ENCODE assay signal across 8 cellular contexts in genomic region chr17:27526603-27527002, GRCh38.
A peak's percentile ranks its signal among the peaks of the same experiment; 100 is the strongest.
DNase-seq lines count a peak whose midpoint lies in the region; ATAC-seq and TF ChIP-seq lines count a peak whose summit lies in the region.

No MANE protein-coding gene starts in this region.

- TF ChIP-seq POLR2A in NB4 (IDR thresholded peaks at IDR 0.05; ENCODE audit: extremely low read depth, insufficient read length) = no peak

- no peaks in the 10 kb centered on the region for H3K36me3 Mint-ChIP-seq in neural crest cell (ENCODE audit: low read depth)

- no peaks in the 10 kb centered on the region for H3K9me3 Mint-ChIP-seq in neural crest cell

- peaks cover 53% of the 10 kb centered on the region for H3K4me1 Mint-ChIP-seq in neural crest cell

- no peak overlapping the region for H3K4me3 ChIP-seq in NB4 (ENCODE audit: low read depth, low read length)
- H3K4me3 ChIP-seq in cardiac fibroblast (replicated peaks in 1 of 2; ENCODE audit: low read depth in 2 of 2, low read length in 2 of 2) = no peak overlapping the region

- peak overlapping the region; percentile 82 for H3K27ac Mint-ChIP-seq in neural crest cell (ENCODE audit: unreplicated experiment)

- TF ChIP-seq CTCF in NB4 (IDR thresholded peaks at IDR 0.05; ENCODE audit: low read depth, low read length) = no peak
- TF ChIP-seq CTCF in cardiac fibroblast (IDR thresholded peaks at IDR 0.05; ENCODE audit: low read depth, low read length) = no peak
- no peak for TF ChIP-seq CTCF in neural crest cell (conservative IDR thresholded peaks at IDR 0.05)

- H3K4me3 Mint-ChIP-seq in neural crest cell = peak overlapping the region; percentile 63

- ATAC-seq in GM21528 (IDR thresholded peaks at IDR 0.05; ENCODE audit: low FRiP score, unreplicated experiment) (peak; percentile 66), GM21367 (IDR thresholded peaks at IDR 0.05; ENCODE audit: unreplicated experiment) (no peak)

- H3K27me3 Mint-ChIP-seq in neural crest cell (ENCODE audit: low read depth) = no peaks in the 10 kb centered on the region

- DNase-seq in EH (ENCODE audit: low read depth) = peak; percentile 62
- DNase-seq in NB4 (ENCODE audit: low read depth) = peak; percentile 84
- peak; percentile 50 to 58 for DNase-seq in cardiac fibroblast (ENCODE audit: low read depth in 2 of 2)
- DNase-seq in neural crest cell (ENCODE audit: low read depth, low spot score) = no peak
- no peak for DNase-seq in mesenteric fat pad (ENCODE audit: low spot score)
- DNase-seq in NCI-H2029 (lab: John Stamatoyannopoulos, UW) = no peak

Comparison
In these comparisons a context has a peak if more than half of its experiments do, and no peak if none do; other contexts are left out.
1. DNase-seq: peak in EH (single experiment), NB4 (single experiment) and cardiac fibroblast (2 of 2); none in neural crest cell (single experiment), mesenteric fat pad (single experiment) and NCI-H2029 (single experiment).